8 cellular contexts compared by ENCODE assay signal in genomic region chr7:32298403-32299132, GRCh38.
A peak's percentile ranks its signal among the peaks of the same experiment; 100 is the strongest.
DNase-seq lines count a peak whose midpoint lies in the region; ATAC-seq and TF ChIP-seq lines count a peak whose summit lies in the region.

No MANE protein-coding gene starts in this region.

- peak overlapping the region in 2 of 21 experiments; percentile 5 to 34 for H3K27ac ChIP-seq in skin epidermis

- peaks cover 50% of the 10 kb centered on the region for H3K27me3 Mint-ChIP-seq in activated T-helper 17 cell treated with anti-CD3 and anti-CD28 coated beads, Interleukin-2, amount 50 U/mL, for 72 hours

- no peaks in the 10 kb centered on the region for H3K36me3 Mint-ChIP-seq in activated T-helper 17 cell treated with anti-CD3 and anti-CD28 coated beads, Interleukin-2, amount 50 U/mL, for 72 hours (ENCODE audit: low read depth)

- no peaks in the 10 kb centered on the region for H3K9me3 ChIP-seq in iPS-15b (ENCODE audit: control insufficient read depth, insufficient read depth, low read length)

- H3K4me3 ChIP-seq in HFF-Myc (replicated peaks; ENCODE audit: low read depth, low read length) = peak overlapping the region; percentile 24
- H3K4me3 ChIP-seq in iPS-15b (ENCODE audit: low read depth, low read length) = peak overlapping the region; percentile 78
- H3K4me3 ChIP-seq in skin epidermis = peak overlapping the region; percentile 10 to 43 (median 28)

- H3K4me1 ChIP-seq in iPS-15b (ENCODE audit: control insufficient read depth, insufficient read depth, low read length) = peaks cover 17% of the 10 kb centered on the region

- peak overlapping the region; percentile 16 for H3K4me3 Mint-ChIP-seq in activated T-helper 17 cell treated with anti-CD3 and anti-CD28 coated beads, Interleukin-2, amount 50 U/mL, for 72 hours

- no peak overlapping the region for H3K27ac Mint-ChIP-seq in activated T-helper 17 cell treated with anti-CD3 and anti-CD28 coated beads, Interleukin-2, amount 50 U/mL, for 72 hours

- H3K36me3 ChIP-seq in iPS-15b (ENCODE audit: control insufficient read depth, insufficient read depth, low read length) = no peaks in the 10 kb centered on the region

- no peaks in the 10 kb centered on the region for H3K9me3 Mint-ChIP-seq in activated T-helper 17 cell treated with anti-CD3 and anti-CD28 coated beads, Interleukin-2, amount 50 U/mL, for 72 hours

- H3K4me1 Mint-ChIP-seq in activated T-helper 17 cell treated with anti-CD3 and anti-CD28 coated beads, Interleukin-2, amount 50 U/mL, for 72 hours = peaks cover 5% of the 10 kb centered on the region

- H3K9ac ChIP-seq in iPS-15b (ENCODE audit: low read depth, low read length) = no peak overlapping the region

- ATAC-seq in activated T-helper 17 cell treated with anti-CD3 and anti-CD28 coated beads, Interleukin-2, amount 50 U/mL, for 72 hours (replicated peaks) = no peak
- ATAC-seq in left lobe of liver = no peak
- no peak for ATAC-seq in HG03159 (IDR thresholded peaks at IDR 0.05; ENCODE audit: unreplicated experiment)

- DNase-seq in HFF-Myc (ENCODE audit: extremely low read depth, low read depth) (no peak), GM19240 (ENCODE audit: insufficient read length, low spot score) (no peak), left lobe of liver (ENCODE audit: low spot score) (no peak), KG1 (lab: John Stamatoyannopoulos, UW) (no peak)

- H3K27me3 ChIP-seq in iPS-15b (ENCODE audit: control insufficient read depth, insufficient read depth, low read length) = peaks cover 50% of the 10 kb centered on the region

- no peak for TF ChIP-seq CTCF in HFF-Myc (IDR thresholded peaks at IDR 0.05; ENCODE audit: low read depth, low read length, missing control alignments)

Comparison
In these comparisons a context has a peak if more than half of its experiments do, and no peak if none do; other contexts are left out.
1. H3K4me3 ChIP-seq: peak in every context shown above with its lines; median percentile 78 in iPS-15b; 28 in skin epidermis; 24 in HFF-Myc.